In genomic region chr7:12670759-12671545, GRCh38 we compare ENCODE assay signal across 21 cellular contexts. TPM values are rescaled to one million over a fixed set of nuclear protein-coding genes. Genes with fewer than 3 reads are reported as not detected.
DNase-seq lines count a peak whose midpoint lies in the region; ATAC-seq and TF ChIP-seq lines count a peak whose summit lies in the region.
"Had no signal": no experiment of that assay in that cellular context is flagged by ENCODE, and none has a peak within 500 bp of the region (broad histone marks: within the 10 kb centered on the region; RNA-seq: fewer than 3 reads in every experiment).

No MANE protein-coding gene starts in this region.

- no peaks in the 10 kb centered on the region for H3K27me3 Mint-ChIP-seq in activated B cell treated with CpG ODN at 0.5 μM for 24 hours
- H3K27me3 Mint-ChIP-seq: activated CD8-positive, alpha-beta T cell treated with anti-CD3 and anti-CD28 coated beads for 36 hours; naive thymus-derived CD8-positive, alpha-beta T cell had no signal

- H3K4me3 ChIP-seq in dorsolateral prefrontal cortex: no peak overlapping the region
- H3K4me3 ChIP-seq: breast epithelium, lower lobe of right lung, thyroid gland had no signal

- H3K4me1 Mint-ChIP-seq in activated B cell treated with CpG ODN at 0.5 μM for 24 hours: peaks cover 59% of the 10 kb centered on the region

- H3K27me3 ChIP-seq in dorsolateral prefrontal cortex: no peaks in the 10 kb centered on the region
- H3K27me3 ChIP-seq: breast epithelium, thyroid gland had no signal

- H3K27ac Mint-ChIP-seq in activated B cell treated with CpG ODN at 0.5 μM for 24 hours: peak overlapping the region; percentile 76
- H3K27ac Mint-ChIP-seq: activated CD8-positive, alpha-beta T cell treated with anti-CD3 and anti-CD28 coated beads for 36 hours had no signal

- H3K9me3 Mint-ChIP-seq in activated B cell treated with CpG ODN at 0.5 μM for 24 hours: no peaks in the 10 kb centered on the region
- H3K9me3 Mint-ChIP-seq: activated CD8-positive, alpha-beta T cell treated with anti-CD3 and anti-CD28 coated beads for 36 hours; naive thymus-derived CD8-positive, alpha-beta T cell had no signal

- H3K4me3 Mint-ChIP-seq in activated B cell treated with CpG ODN at 0.5 μM for 24 hours: peak overlapping the region; percentile 36
- H3K4me3 Mint-ChIP-seq: activated CD8-positive, alpha-beta T cell treated with anti-CD3 and anti-CD28 coated beads for 36 hours had no signal

- TF ChIP-seq CTCF in activated B cell treated with CpG ODN at 0.5 μM for 24 hours (IDR thresholded peaks at IDR 0.05) (no peak), dorsolateral prefrontal cortex (IDR thresholded peaks at IDR 0.05 in 54 of 56, conservative IDR thresholded peaks at IDR 0.05 in 2 of 56; ENCODE audit: low read depth in 1 of 56, partially characterized antibody in 56 of 56) (no peak)

- DNase-seq in CD1c-positive myeloid dendritic cell (ENCODE audit: extremely low spot score): peak; percentile 59
- DNase-seq in NOMO-1 treated with DMSO at 0.1 percent for 48 hours (lab: John Stamatoyannopoulos, UW; ENCODE audit: unreplicated experiment): peak; percentile 81
- DNase-seq in activated B cell treated with CpG ODN at 0.5 μM for 24 hours: no peak
- DNase-seq in pons (ENCODE audit: low spot score): peak; percentile 36
- no peak for DNase-seq in dorsolateral prefrontal cortex
- no peak for DNase-seq in G401 (ENCODE audit: low spot score)
- DNase-seq: activated CD8-positive, alpha-beta T cell treated with anti-CD3 and anti-CD28 coated beads for 36 hours; activated gamma-delta T cell treated with Interleukin-2 at 50 U/mL for 16 hours; cortex of kidney; DND-41; H7; hippocampal formation; lower lobe of right lung; naive thymus-derived CD8-positive, alpha-beta T cell; NCI-H1436; SHP77 treated with DMSO at 0.1 percent for 48 hours; thyroid gland had no signal

- intact Hi-C loops in activated B cell treated with CpG ODN at 0.5 μM for 24 hours (cut with micrococcal nuclease): no loop called here
- intact Hi-C loops in dorsolateral prefrontal cortex (cut with DNase I): no loop called here

- in situ Hi-C loops in G401 (cut with HindIII; ENCODE audit: low sequenced_read_pairs): no loop called here

- ATAC-seq in activated B cell treated with CpG ODN at 0.5 μM for 24 hours (ENCODE audit: low read depth): no peak
- no peak for ATAC-seq in HG03469 (IDR thresholded peaks at IDR 0.05; ENCODE audit: unreplicated experiment)
- ATAC-seq in GM18867 (IDR thresholded peaks at IDR 0.05; ENCODE audit: unreplicated experiment): no peak
- ATAC-seq: activated CD8-positive, alpha-beta T cell treated with anti-CD3 and anti-CD28 coated beads for 36 hours; naive thymus-derived CD8-positive, alpha-beta T cell; sciatic nerve had no signal

- POLR2A ChIA-PET in activated B cell treated with CpG ODN at 0.5 μM for 24 hours (lab: Charles Lee): no interaction called here

- H3K36me3 Mint-ChIP-seq in activated B cell treated with CpG ODN at 0.5 μM for 24 hours (ENCODE audit: low read depth): no peaks in the 10 kb centered on the region
- H3K36me3 Mint-ChIP-seq: naive thymus-derived CD8-positive, alpha-beta T cell had no signal

- H3K27ac ChIP-seq in dorsolateral prefrontal cortex: no peak overlapping the region
- H3K27ac ChIP-seq: breast epithelium, lower lobe of right lung, thyroid gland had no signal

- CTCF ChIA-PET in activated B cell treated with CpG ODN at 0.5 μM for 24 hours (lab: Charles Lee): no interaction called here

RNA-seq across cellular contexts. Expression of gene ARL4A, which starts 16.5 kb away (rescaled TPM):
- total RNA-seq in activated B cell treated with CpG ODN at 0.5 μM for 24 hours (11.9 TPM in 2 replicates), dorsolateral prefrontal cortex (10 to 100 TPM; 13.2 to 59.1 (median 33.1) TPM)
- total RNA-seq in G401 (2014; rRNA removed; shearing (Covaris generic)): 21.4 and 26.1 TPM in 2 replicates

Comparison
In these comparisons a context has a peak if more than half of its experiments do, and no peak if none do; other contexts are left out.
1. DNase-seq: peak in CD1c-positive myeloid dendritic cell (single experiment), NOMO-1 treated with DMSO at 0.1 percent for 48 hours (single experiment) and pons (single experiment); none in activated B cell treated with CpG ODN at 0.5 μM for 24 hours (single experiment), dorsolateral prefrontal cortex (0 of 10) and G401 (single experiment).